8 cellular contexts compared by ENCODE assay signal in the genomic region with DNA sequence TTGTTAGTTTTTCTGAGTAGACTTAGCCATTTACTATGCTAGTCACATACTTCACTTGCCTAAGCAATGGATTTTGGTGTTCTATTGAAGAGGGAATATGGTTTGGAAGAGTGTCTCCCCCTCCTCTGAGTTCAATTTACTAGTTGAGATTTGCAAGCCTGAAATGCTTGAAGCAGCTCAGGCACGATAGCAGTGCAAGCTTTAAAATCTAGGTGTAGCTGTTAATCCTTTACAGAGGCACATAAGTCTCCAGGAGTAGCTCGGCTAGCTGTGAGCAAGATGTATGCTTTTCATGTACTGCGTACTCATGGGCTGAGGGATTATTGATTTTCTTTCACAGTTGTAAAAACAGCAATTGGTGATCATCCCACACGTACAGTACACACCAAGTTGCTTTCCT. TPM values are rescaled to one million over a fixed set of nuclear protein-coding genes. Genes with fewer than 3 reads are reported as not detected.
DNase-seq lines count a peak whose midpoint lies in the region; ATAC-seq and TF ChIP-seq lines count a peak whose summit lies in the region.

No MANE protein-coding gene starts in this region.

- H3K9me3 Mint-ChIP-seq in type B pancreatic cell = no peaks in the 10 kb centered on the region
- H3K9me3 Mint-ChIP-seq in CD4-positive, alpha-beta memory T cell = peaks cover 0 to 14% (median 7%) of the 10 kb centered on the region in 8 donors

- ATAC-seq in right lobe of liver (peak; percentile 40 to 59 (median 42)), HG02870 (IDR thresholded peaks at IDR 0.05; ENCODE audit: unreplicated experiment) (no peak), HG03175 (IDR thresholded peaks at IDR 0.05; ENCODE audit: unreplicated experiment) (no peak)

- TF ChIP-seq POLR2A in breast epithelium (IDR thresholded peaks at IDR 0.05) = no peak
- TF ChIP-seq POLR2A in right lobe of liver (IDR thresholded peaks at IDR 0.05) = no peak

- H3K4me1 ChIP-seq in breast epithelium (no peaks in the 10 kb centered on the region), right lobe of liver (peaks cover 0 to 23% (median 0%) of the 10 kb centered on the region in 4 donors)
- no peaks in the 10 kb centered on the region for H3K4me1 ChIP-seq in CD4-positive, alpha-beta memory T cell (ENCODE audit: insufficient read depth, low read length)

- TF ChIP-seq CTCF in breast epithelium (IDR thresholded peaks at IDR 0.05) (no peak), right lobe of liver (IDR thresholded peaks at IDR 0.05) (no peak), type B pancreatic cell (conservative IDR thresholded peaks at IDR 0.05) (no peak)

- no peaks in the 10 kb centered on the region for H3K36me3 ChIP-seq in breast epithelium
- no peaks in the 10 kb centered on the region for H3K36me3 ChIP-seq in right lobe of liver
- no peaks in the 10 kb centered on the region for H3K36me3 ChIP-seq in CD4-positive, alpha-beta memory T cell (ENCODE audit: insufficient read depth, low read length)

- H3K4me3 ChIP-seq in breast epithelium (peak overlapping the region in 2 of 3 donors; percentile 51 to 62), right lobe of liver (peak overlapping the region; percentile 28 to 56 (median 54))
- H3K4me3 ChIP-seq in CD4-positive, alpha-beta memory T cell (ENCODE audit: low read length in 2 of 2) = no peak overlapping the region

- CTCF ChIA-PET in CD4-positive, alpha-beta memory T cell (lab: Charles Lee; ENCODE audit: partially characterized antibody) = no interaction called here

- H3K4me1 Mint-ChIP-seq in type B pancreatic cell (ENCODE audit: unreplicated experiment) = peaks cover 6% of the 10 kb centered on the region
- no peaks in the 10 kb centered on the region for H3K4me1 Mint-ChIP-seq in CD4-positive, alpha-beta memory T cell

- WGBS in right lobe of liver (ENCODE audit: insufficient coverage, low coverage, low lambda C conversion rate, missing lambda C conversion rate) = 22% methylated on average over 4 of the region's 4 CpGs

- peak overlapping the region; percentile 94 for H3K27ac Mint-ChIP-seq in type B pancreatic cell
- H3K27ac Mint-ChIP-seq in CD4-positive, alpha-beta memory T cell = no peak overlapping the region

- POLR2A ChIA-PET in CD4-positive, alpha-beta memory T cell (lab: Charles Lee; ENCODE audit: partially characterized antibody) = no interaction called here

- DNase-seq in DMS 273 (lab: John Stamatoyannopoulos, UW; ENCODE audit: unreplicated experiment) (peak; percentile 48), DMS 273 treated with DMSO at 0.1 percent for 48 hours (lab: John Stamatoyannopoulos, UW) (no peak), breast epithelium (ENCODE audit: low spot score in 2 of 2) (no peak), right lobe of liver (no peak), type B pancreatic cell (ENCODE audit: extremely low spot score, unreplicated experiment) (no peak)
- no peak for DNase-seq in CD4-positive, alpha-beta memory T cell

- H3K27me3 Mint-ChIP-seq in type B pancreatic cell = no peaks in the 10 kb centered on the region
- H3K27me3 Mint-ChIP-seq in CD4-positive, alpha-beta memory T cell = no peaks in the 10 kb centered on the region

- H3K27ac ChIP-seq in breast epithelium (peak overlapping the region in 1 of 2 donors; percentile 62), right lobe of liver (peak overlapping the region; percentile 46 to 79 (median 78))
- no peak overlapping the region for H3K27ac ChIP-seq in CD4-positive, alpha-beta memory T cell (ENCODE audit: low read depth, low read length)

- H3K27me3 ChIP-seq in breast epithelium (no peaks in the 10 kb centered on the region), right lobe of liver (no peaks in the 10 kb centered on the region)
- no peaks in the 10 kb centered on the region for H3K27me3 ChIP-seq in CD4-positive, alpha-beta memory T cell (ENCODE audit: insufficient read depth, low read length)

- H3K36me3 Mint-ChIP-seq in type B pancreatic cell = peaks cover 2% of the 10 kb centered on the region
- no peaks in the 10 kb centered on the region for H3K36me3 Mint-ChIP-seq in CD4-positive, alpha-beta memory T cell

- intact Hi-C loops in breast epithelium (cut with DNase I; ENCODE audit: low total_unique reads) (no loop called here), right lobe of liver (cut with DNase I) (no loop called here)
- intact Hi-C loops in CD4-positive, alpha-beta memory T cell (cut with micrococcal nuclease) = no loop called here

- H3K9me3 ChIP-seq in breast epithelium (no peaks in the 10 kb centered on the region), right lobe of liver (no peaks in the 10 kb centered on the region)
- peaks cover 0 to 7% of the 10 kb centered on the region in 2 donors for H3K9me3 ChIP-seq in CD4-positive, alpha-beta memory T cell (ENCODE audit: control insufficient read depth in 1 of 2, low read length in 2 of 2)

- H3K4me3 Mint-ChIP-seq in type B pancreatic cell = peak overlapping the region; percentile 89
- no peak overlapping the region for H3K4me3 Mint-ChIP-seq in CD4-positive, alpha-beta memory T cell

RNA-seq across cellular contexts. Expression of a gene that starts 0.7 kb away (rescaled TPM):
- total RNA-seq in breast epithelium (10 to 100 TPM in 1 of 3 donors, 1 to 10 TPM in 1, under 1 TPM in 1; under 0.01 to 12.0 (median 6.2) TPM), right lobe of liver (10 to 100 TPM in 3 of 6 experiments, 1 to 10 TPM in 3; 3.5 to 15.2 (median 11.3) TPM), type B pancreatic cell (ENCODE audit: low replicate concordance) (59.3 and 75.7 TPM in 2 replicates)
- not detected for total RNA-seq in CD4-positive, alpha-beta memory T cell
- polyA plus RNA-seq in CD4-positive, alpha-beta memory T cell = not detected

Comparison
In these comparisons a context has a peak if more than half of its experiments do, and no peak if none do; other contexts are left out.
1. H3K4me3 ChIP-seq: peak in breast epithelium (2 of 3) and right lobe of liver (3 of 3); none in CD4-positive, alpha-beta memory T cell (0 of 2).
2. ATAC-seq: peak in right lobe of liver (4 of 4); none in HG02870 (single experiment) and HG03175 (single experiment).